ENCODE assay signal across 1 cellular context in genomic region chr18:2410688-2411087, GRCh38.
TF ChIP-seq lines count a peak whose summit lies in the region.

No MANE protein-coding gene starts in this region.

TF ChIP-seq in IMR-90, 13 proteins besides CTCF, POLR2A, EP300 and RAD21 (continued from another document):
- no peak for TF ChIP-seq ELK1 (IDR thresholded peaks at IDR 0.05; ENCODE audit: borderline replicate concordance, low read depth, low read length)
- TF ChIP-seq MXI1 (IDR thresholded peaks at IDR 0.05; ENCODE audit: borderline replicate concordance, low read depth, low read length): no peak
- TF ChIP-seq MAZ (IDR thresholded peaks at IDR 0.05; ENCODE audit: borderline replicate concordance, low read depth, low read length): no peak
